In genomic region chr12:48786591-48787544, GRCh38 we compare ENCODE assay signal across 1 cellular context.
TF ChIP-seq lines count a peak whose summit lies in the region.

No MANE protein-coding gene starts in this region.

TF ChIP-seq in HEK293, 187 proteins besides CTCF, POLR2A, EP300 and RAD21 (continued from another document):
- TF ChIP-seq, protein P1, sequence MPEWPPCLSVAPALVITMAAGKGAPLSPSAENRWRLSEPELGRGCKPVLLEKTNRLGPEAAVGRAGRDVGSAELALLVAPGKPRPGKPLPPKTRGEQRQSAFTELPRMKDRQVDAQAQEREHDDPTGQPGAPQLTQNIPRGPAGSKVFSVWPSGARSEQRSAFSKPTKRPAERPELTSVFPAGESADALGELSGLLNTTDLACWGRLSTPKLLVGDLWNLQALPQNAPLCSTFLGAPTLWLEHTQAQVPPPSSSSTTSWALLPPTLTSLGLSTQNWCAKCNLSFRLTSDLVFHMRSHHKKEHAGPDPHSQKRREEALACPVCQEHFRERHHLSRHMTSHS (tag by site-specific recombination; IDR thresholded peaks at IDR 0.05), result no peak
- peak; percentile 99 for TF ChIP-seq ZFHX2 (tag by site-specific recombination; conservative IDR thresholded peaks at IDR 0.05)
- TF ChIP-seq GLIS2 (tag by site-specific recombination; IDR thresholded peaks at IDR 0.05), result peak; percentile 54; the same call in 1 of the 2 replicates
- no peak for TF ChIP-seq ZBTB7A (tag by site-specific recombination; IDR thresholded peaks at IDR 0.05; ENCODE audit: low read depth)
- no peak for TF ChIP-seq RBAK (tag by site-specific recombination; IDR thresholded peaks at IDR 0.05)
- no peak for TF ChIP-seq TSHZ1 (tag by site-specific recombination; IDR thresholded peaks at IDR 0.05; ENCODE audit: borderline replicate concordance)
- TF ChIP-seq ZNF747 (tag by site-specific recombination; IDR thresholded peaks at IDR 0.05), result no peak
- peak; percentile 6; the same call in 1 of the 2 replicates for TF ChIP-seq BCL11B (tag by site-specific recombination; IDR thresholded peaks at IDR 0.05; ENCODE audit: low read depth)
- TF ChIP-seq ZNF677 (tag by site-specific recombination; IDR thresholded peaks at IDR 0.05), result no peak
- TF ChIP-seq ZNF670 (tag by site-specific recombination; IDR thresholded peaks at IDR 0.05; ENCODE audit: low read depth), result no peak
- TF ChIP-seq, protein P2, sequence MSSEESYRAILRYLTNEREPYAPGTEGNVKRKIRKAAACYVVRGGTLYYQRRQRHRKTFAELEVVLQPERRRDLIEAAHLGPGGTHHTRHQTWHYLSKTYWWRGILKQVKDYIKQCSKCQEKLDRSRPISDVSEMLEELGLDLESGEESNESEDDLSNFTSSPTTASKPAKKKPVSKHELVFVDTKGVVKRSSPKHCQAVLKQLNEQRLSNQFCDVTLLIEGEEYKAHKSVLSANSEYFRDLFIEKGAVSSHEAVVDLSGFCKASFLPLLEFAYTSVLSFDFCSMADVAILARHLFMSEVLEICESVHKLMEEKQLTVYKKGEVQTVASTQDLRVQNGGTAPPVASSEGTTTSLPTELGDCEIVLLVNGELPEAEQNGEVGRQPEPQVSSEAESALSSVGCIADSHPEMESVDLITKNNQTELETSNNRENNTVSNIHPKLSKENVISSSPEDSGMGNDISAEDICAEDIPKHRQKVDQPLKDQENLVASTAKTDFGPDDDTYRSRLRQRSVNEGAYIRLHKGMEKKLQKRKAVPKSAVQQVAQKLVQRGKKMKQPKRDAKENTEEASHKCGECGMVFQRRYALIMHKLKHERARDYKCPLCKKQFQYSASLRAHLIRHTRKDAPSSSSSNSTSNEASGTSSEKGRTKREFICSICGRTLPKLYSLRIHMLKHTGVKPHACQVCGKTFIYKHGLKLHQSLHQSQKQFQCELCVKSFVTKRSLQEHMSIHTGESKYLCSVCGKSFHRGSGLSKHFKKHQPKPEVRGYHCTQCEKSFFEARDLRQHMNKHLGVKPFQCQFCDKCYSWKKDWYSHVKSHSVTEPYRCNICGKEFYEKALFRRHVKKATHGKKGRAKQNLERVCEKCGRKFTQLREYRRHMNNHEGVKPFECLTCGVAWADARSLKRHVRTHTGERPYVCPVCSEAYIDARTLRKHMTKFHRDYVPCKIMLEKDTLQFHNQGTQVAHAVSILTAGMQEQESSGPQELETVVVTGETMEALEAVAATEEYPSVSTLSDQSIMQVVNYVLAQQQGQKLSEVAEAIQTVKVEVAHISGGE (tag by site-specific recombination; conservative IDR thresholded peaks at IDR 0.05; ENCODE audit: low read depth), result no peak
- no peak for TF ChIP-seq GLI4 (tag by site-specific recombination; IDR thresholded peaks at IDR 0.05)
- peak; percentile 76 for TF ChIP-seq GLIS1 (tag by site-specific recombination; IDR thresholded peaks at IDR 0.05)
- no peak for TF ChIP-seq ZNF416 (tag by site-specific recombination; IDR thresholded peaks at IDR 0.05)
- TF ChIP-seq ZNF366 (tag by site-specific recombination; conservative IDR thresholded peaks at IDR 0.05), result peak; percentile 49; the same call in 1 of the 2 replicates
- no peak for TF ChIP-seq ZNF37A (tag by site-specific recombination; IDR thresholded peaks at IDR 0.05)
- peak; percentile 71; the same call in 1 of the 2 replicates for TF ChIP-seq ZBTB17 (tag by site-specific recombination; IDR thresholded peaks at IDR 0.05)
